1 cellular context compared by ENCODE assay signal in genomic region chr4:142369141-142369540, GRCh38.
TF ChIP-seq lines count a peak whose summit lies in the region.

No MANE protein-coding gene starts in this region.

TF ChIP-seq in SK-N-SH treated with all-trans-retinoic acid at 6 μM for 48 hours, 23 proteins besides CTCF, POLR2A, EP300 and RAD21 (continued from another document):
- TF ChIP-seq TSHZ2 (CRISPR knock-in tag; IDR thresholded peaks at IDR 0.05) (no peak), ARNTL (CRISPR knock-in tag; IDR thresholded peaks at IDR 0.05; ENCODE audit: borderline replicate concordance, low read depth) (no peak), ZFP3 (CRISPR knock-in tag; IDR thresholded peaks at IDR 0.05) (no peak), ISL1 (CRISPR knock-in tag; IDR thresholded peaks at IDR 0.05) (no peak), OSR1 (CRISPR knock-in tag; IDR thresholded peaks at IDR 0.05) (no peak), CREB5 (CRISPR knock-in tag; IDR thresholded peaks at IDR 0.05; ENCODE audit: low read depth) (no peak), ZNF70 (CRISPR knock-in tag; IDR thresholded peaks at IDR 0.05) (no peak)
